In the genomic region with DNA sequence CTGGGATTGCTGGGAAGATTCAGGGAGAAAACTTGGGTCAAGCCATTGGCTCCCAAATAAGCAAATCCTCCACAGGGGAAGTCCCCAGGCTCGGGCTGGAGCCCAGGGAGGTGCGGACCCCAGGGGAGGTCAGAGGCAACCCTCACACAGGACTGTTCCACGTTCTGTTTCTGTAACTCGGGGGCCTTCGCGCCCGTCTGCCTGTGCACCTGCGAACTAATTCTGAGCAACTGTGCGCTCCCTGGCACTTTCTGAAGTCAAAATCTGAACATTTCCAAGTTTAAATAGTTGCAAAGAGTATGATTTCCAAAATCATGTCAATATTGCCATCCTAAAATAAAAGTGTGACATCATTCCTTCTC, we compare ENCODE assay signal across 35 cellular contexts.
"Had no signal": no experiment of that assay in that cellular context is flagged by ENCODE, and none has a peak within 500 bp of the region (broad histone marks: within the 10 kb centered on the region; RNA-seq: fewer than 3 reads in every experiment).

No MANE protein-coding gene starts in this region.

- H3K27ac ChIP-seq: ascending aorta, breast epithelium, cardiac muscle cell, colonic mucosa, esophagus muscularis mucosa, foreskin keratinocyte, gastrocnemius medialis had no signal

- H3K4me3 Mint-ChIP-seq: activated CD4-positive, alpha-beta memory T cell treated with anti-CD3 and anti-CD28 coated beads for 36 hours; activated CD4-positive, alpha-beta T cell treated with anti-CD3 and anti-CD28 coated beads for 36 hours; activated CD4-positive, alpha-beta T cell treated with anti-CD3 and anti-CD28 coated beads, Interleukin-2, amount 10 ng/mL, durations not matched to agents 24 days and 14 days; activated CD8-positive, alpha-beta memory T cell treated with anti-CD3 and anti-CD28 coated beads, Interleukin-2, amount 10 ng/mL, durations not matched to agents 7 days and 5 days; activated CD8-positive, alpha-beta T cell treated with anti-CD3 and anti-CD28 coated beads, Interleukin-2, amount 10 ng/mL, durations not matched to agents 7 days and 5 days; activated naive CD4-positive, alpha-beta T cell treated with anti-CD3 and anti-CD28 coated beads for 36 hours; activated naive CD4-positive, alpha-beta T cell treated with anti-CD3 and anti-CD28 coated beads, Interleukin-2, amount 50 U/mL, for 24 hours; activated naive CD8-positive, alpha-beta T cell treated with anti-CD3 and anti-CD28 coated beads for 36 hours; activated naive CD8-positive, alpha-beta T cell treated with anti-CD3 and anti-CD28 coated beads, Interleukin-2, amount 50 U/mL, for 24 hours; activated T-helper 1 cell treated with anti-CD3 and anti-CD28 coated beads, Interleukin-12 subunit alpha, Interleukin-12 subunit beta, Interleukin-2, Interleukin-4 antibody, amounts not matched to agents 30 ng/mL and 10 ng/mL and 1 ng/mL, durations not matched to agents 14 hours and 24 hours and 36 hours; brain; dendritic cell treated with granulocyte-macrophage colony-stimulating factor and Interleukin-4, amounts not matched to agents 40 ng/mL and 50 ng/mL, for 4 days; effector memory CD8-positive, alpha-beta T cell had no signal

- H3K9me3 Mint-ChIP-seq: activated CD4-positive, alpha-beta memory T cell treated with anti-CD3 and anti-CD28 coated beads for 36 hours; activated CD4-positive, alpha-beta T cell treated with anti-CD3 and anti-CD28 coated beads, Interleukin-2, amount 10 ng/mL, durations not matched to agents 24 days and 14 days; activated naive CD4-positive, alpha-beta T cell treated with anti-CD3 and anti-CD28 coated beads for 36 hours; activated naive CD4-positive, alpha-beta T cell treated with anti-CD3 and anti-CD28 coated beads, Interleukin-2, amount 50 U/mL, for 24 hours; activated naive CD8-positive, alpha-beta T cell treated with anti-CD3 and anti-CD28 coated beads for 36 hours; activated naive CD8-positive, alpha-beta T cell treated with anti-CD3 and anti-CD28 coated beads, Interleukin-2, amount 50 U/mL, for 24 hours; activated T-helper 1 cell treated with anti-CD3 and anti-CD28 coated beads, Interleukin-12 subunit alpha, Interleukin-12 subunit beta, Interleukin-2, Interleukin-4 antibody, amounts not matched to agents 30 ng/mL and 10 ng/mL and 1 ng/mL, durations not matched to agents 14 hours and 24 hours and 36 hours; activated T-helper 2 cell treated with anti-CD3 and anti-CD28 coated beads, Interferon-gamma antibody, Interleukin-2, Interleukin-4, amounts not matched to agents 10 μg/mL and 5 μg/mL and 100 μg/mL, durations not matched to agents 14 hours and 24 hours and 36 hours; brain; dendritic cell treated with granulocyte-macrophage colony-stimulating factor and Interleukin-4, amounts not matched to agents 40 ng/mL and 50 ng/mL, for 4 days; effector memory CD8-positive, alpha-beta T cell had no signal

- H3K27me3 Mint-ChIP-seq: activated CD4-positive, alpha-beta memory T cell treated with anti-CD3 and anti-CD28 coated beads for 36 hours; activated CD4-positive, alpha-beta T cell treated with anti-CD3 and anti-CD28 coated beads for 36 hours; activated CD4-positive, alpha-beta T cell treated with anti-CD3 and anti-CD28 coated beads, Interleukin-2, amount 10 ng/mL, durations not matched to agents 24 days and 14 days; activated CD8-positive, alpha-beta memory T cell treated with anti-CD3 and anti-CD28 coated beads, Interleukin-2, amount 10 ng/mL, durations not matched to agents 7 days and 5 days; activated naive CD4-positive, alpha-beta T cell treated with anti-CD3 and anti-CD28 coated beads, Interleukin-2, amount 50 U/mL, for 24 hours; activated naive CD8-positive, alpha-beta T cell treated with anti-CD3 and anti-CD28 coated beads for 36 hours; activated naive CD8-positive, alpha-beta T cell treated with anti-CD3 and anti-CD28 coated beads, Interleukin-2, amount 50 U/mL, for 24 hours; brain; dendritic cell treated with granulocyte-macrophage colony-stimulating factor and Interleukin-4, amounts not matched to agents 40 ng/mL and 50 ng/mL, for 4 days; effector memory CD8-positive, alpha-beta T cell had no signal

- DNase-seq: activated CD4-positive, alpha-beta memory T cell treated with anti-CD3 and anti-CD28 coated beads for 36 hours; activated CD4-positive, alpha-beta T cell treated with anti-CD3 and anti-CD28 coated beads for 36 hours; activated CD4-positive, alpha-beta T cell treated with anti-CD3 and anti-CD28 coated beads, Interleukin-2, amount 10 ng/mL, durations not matched to agents 24 days and 14 days; activated CD4-positive, CD25-positive, alpha-beta regulatory T cell; activated CD4-positive, CD25-positive, alpha-beta regulatory T cell treated with anti-CD3 and anti-CD28 coated beads, Interleukin-2, amount 50 U/mL, for 72 hours; activated CD8-positive, alpha-beta memory T cell treated with anti-CD3 and anti-CD28 coated beads, Interleukin-2, amount 10 ng/mL, durations not matched to agents 7 days and 5 days; activated CD8-positive, alpha-beta memory T cell treated with anti-CD3 and anti-CD28 coated beads, Interleukin-2, amount 50 U/mL, for 4 hours; activated CD8-positive, alpha-beta T cell treated with anti-CD3 and anti-CD28 coated beads, Interleukin-2, amount 10 ng/mL, durations not matched to agents 7 days and 5 days; activated effector memory CD4-positive, alpha-beta T cell treated with anti-CD3 and anti-CD28 coated beads, Interleukin-2, amount 50 U/mL, for 16 hours; activated naive CD4-positive, alpha-beta T cell treated with anti-CD3 and anti-CD28 coated beads for 36 hours; activated naive CD8-positive, alpha-beta T cell treated with anti-CD3 and anti-CD28 coated beads for 36 hours; activated naive CD8-positive, alpha-beta T cell treated with anti-CD3 and anti-CD28 coated beads, Interleukin-2, amount 50 U/mL, for 24 hours; activated T-cell treated with anti-CD3 and anti-CD28 coated beads, Interleukin-2, amount 50 U/mL, for 1 hour; activated T-cell treated with anti-CD3 and anti-CD28 coated beads, Interleukin-2, amount 50 U/mL, for 48 hours; central memory CD4-positive, alpha-beta T cell; cerebellar nuclear complex; colonic mucosa; dorsolateral prefrontal cortex; effector memory CD8-positive, alpha-beta T cell; erythroblast; foreskin keratinocyte; gastrocnemius medialis; glutamatergic neuron; T-helper 1 cell; T-helper 2 cell had no signal

- H3K36me3 Mint-ChIP-seq: activated CD4-positive, alpha-beta memory T cell treated with anti-CD3 and anti-CD28 coated beads for 36 hours; activated CD8-positive, alpha-beta memory T cell treated with anti-CD3 and anti-CD28 coated beads, Interleukin-2, amount 10 ng/mL, durations not matched to agents 7 days and 5 days; activated naive CD4-positive, alpha-beta T cell treated with anti-CD3 and anti-CD28 coated beads, Interleukin-2, amount 50 U/mL, for 24 hours; activated naive CD8-positive, alpha-beta T cell treated with anti-CD3 and anti-CD28 coated beads for 36 hours had no signal

- H3K4me1 Mint-ChIP-seq: activated CD4-positive, alpha-beta T cell treated with anti-CD3 and anti-CD28 coated beads for 36 hours; activated CD4-positive, alpha-beta T cell treated with anti-CD3 and anti-CD28 coated beads, Interleukin-2, amount 10 ng/mL, durations not matched to agents 24 days and 14 days; activated CD8-positive, alpha-beta memory T cell treated with anti-CD3 and anti-CD28 coated beads, Interleukin-2, amount 10 ng/mL, durations not matched to agents 7 days and 5 days; activated naive CD4-positive, alpha-beta T cell treated with anti-CD3 and anti-CD28 coated beads, Interleukin-2, amount 50 U/mL, for 24 hours; activated naive CD8-positive, alpha-beta T cell treated with anti-CD3 and anti-CD28 coated beads for 36 hours; activated naive CD8-positive, alpha-beta T cell treated with anti-CD3 and anti-CD28 coated beads, Interleukin-2, amount 50 U/mL, for 24 hours; brain had no signal

- ATAC-seq: activated CD4-positive, alpha-beta T cell treated with anti-CD3 and anti-CD28 coated beads for 36 hours; activated CD8-positive, alpha-beta memory T cell treated with anti-CD3 and anti-CD28 coated beads, Interleukin-2, amount 10 ng/mL, durations not matched to agents 7 days and 5 days; activated CD8-positive, alpha-beta T cell treated with anti-CD3 and anti-CD28 coated beads, Interleukin-2, amount 10 ng/mL, durations not matched to agents 7 days and 5 days; activated naive CD8-positive, alpha-beta T cell treated with anti-CD3 and anti-CD28 coated beads, Interleukin-2, amount 50 U/mL, for 24 hours; effector memory CD8-positive, alpha-beta T cell; foreskin keratinocyte; gastrocnemius medialis; heart left ventricle had no signal

- H3K27me3 ChIP-seq: ascending aorta, breast epithelium, cardiac muscle cell, colonic mucosa, esophagus muscularis mucosa, foreskin keratinocyte, gastrocnemius medialis, heart left ventricle had no signal

- H3K4me1 ChIP-seq: breast epithelium, colonic mucosa, foreskin keratinocyte had no signal

- H3K4me3 ChIP-seq: ascending aorta, breast epithelium, cardiac muscle cell, colonic mucosa, dorsolateral prefrontal cortex, esophagus muscularis mucosa, gastrocnemius medialis, heart left ventricle had no signal

- H3K36me3 ChIP-seq: breast epithelium had no signal

- H3K9me3 ChIP-seq: ascending aorta, breast epithelium, colonic mucosa, esophagus muscularis mucosa, gastrocnemius medialis, heart left ventricle had no signal

- H3K27ac Mint-ChIP-seq: activated CD4-positive, alpha-beta memory T cell treated with anti-CD3 and anti-CD28 coated beads for 36 hours; activated CD4-positive, alpha-beta T cell treated with anti-CD3 and anti-CD28 coated beads for 36 hours; activated CD4-positive, alpha-beta T cell treated with anti-CD3 and anti-CD28 coated beads, Interleukin-2, amount 10 ng/mL, durations not matched to agents 24 days and 14 days; activated CD8-positive, alpha-beta memory T cell treated with anti-CD3 and anti-CD28 coated beads, Interleukin-2, amount 10 ng/mL, durations not matched to agents 7 days and 5 days; activated CD8-positive, alpha-beta T cell treated with anti-CD3 and anti-CD28 coated beads, Interleukin-2, amount 10 ng/mL, durations not matched to agents 7 days and 5 days; activated naive CD4-positive, alpha-beta T cell treated with anti-CD3 and anti-CD28 coated beads for 36 hours; activated naive CD4-positive, alpha-beta T cell treated with anti-CD3 and anti-CD28 coated beads, Interleukin-2, amount 50 U/mL, for 24 hours; activated naive CD8-positive, alpha-beta T cell treated with anti-CD3 and anti-CD28 coated beads for 36 hours; activated naive CD8-positive, alpha-beta T cell treated with anti-CD3 and anti-CD28 coated beads, Interleukin-2, amount 50 U/mL, for 24 hours; activated T-helper 1 cell treated with anti-CD3 and anti-CD28 coated beads, Interleukin-12 subunit alpha, Interleukin-12 subunit beta, Interleukin-2, Interleukin-4 antibody, amounts not matched to agents 30 ng/mL and 10 ng/mL and 1 ng/mL, durations not matched to agents 14 hours and 24 hours and 36 hours; activated T-helper 2 cell treated with anti-CD3 and anti-CD28 coated beads, Interferon-gamma antibody, Interleukin-2, Interleukin-4, amounts not matched to agents 10 μg/mL and 5 μg/mL and 100 μg/mL, durations not matched to agents 14 hours and 24 hours and 36 hours; dendritic cell treated with granulocyte-macrophage colony-stimulating factor and Interleukin-4, amounts not matched to agents 40 ng/mL and 50 ng/mL, for 4 days had no signal
